Comparison of ENCODE assay signal across 18 cellular contexts in the genomic region with DNA sequence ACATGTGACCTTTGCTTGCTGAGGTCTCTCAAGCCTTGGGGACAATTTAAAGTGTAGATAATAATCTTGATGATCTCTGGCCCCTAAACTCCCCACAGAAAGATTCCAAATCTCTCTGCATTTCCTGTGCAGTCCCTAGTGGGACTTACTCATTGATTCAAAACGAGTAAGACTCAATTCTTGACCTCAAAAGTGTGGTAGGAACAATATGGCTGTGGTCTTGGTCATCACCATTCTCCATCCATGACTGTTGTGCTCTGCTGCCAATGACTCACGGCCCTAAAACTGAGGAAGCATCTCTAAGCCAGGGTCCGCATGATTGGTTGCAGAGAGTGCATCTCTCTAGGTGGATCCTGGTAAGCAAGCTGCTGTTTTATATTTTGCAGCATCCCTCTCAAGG.
A peak's percentile ranks its signal among the peaks of the same experiment; 100 is the strongest.
DNase-seq lines count a peak whose midpoint lies in the region; ATAC-seq and TF ChIP-seq lines count a peak whose summit lies in the region.
"Had no signal": no experiment of that assay in that cellular context is flagged by ENCODE, and none has a peak within 500 bp of the region (broad histone marks: within the 10 kb centered on the region; RNA-seq: fewer than 3 reads in every experiment).

No MANE protein-coding gene starts in this region.

- no peak overlapping the region for H3K4me3 Mint-ChIP-seq in activated T-helper 17 cell treated with anti-CD3 and anti-CD28 coated beads, Interleukin-2, amount 50 U/mL, for 72 hours
- H3K4me3 Mint-ChIP-seq: immature natural killer cell, type B pancreatic cell had no signal

- ATAC-seq in HG02852 (IDR thresholded peaks at IDR 0.05; ENCODE audit: unreplicated experiment): no peak
- ATAC-seq in activated T-helper 17 cell treated with anti-CD3 and anti-CD28 coated beads, Interleukin-2, amount 50 U/mL, for 72 hours (replicated peaks): no peak

- H3K27me3 Mint-ChIP-seq in activated T-helper 17 cell treated with anti-CD3 and anti-CD28 coated beads, Interleukin-2, amount 50 U/mL, for 72 hours: no peaks in the 10 kb centered on the region
- H3K27me3 Mint-ChIP-seq: type B pancreatic cell had no signal

- H3K9me3 Mint-ChIP-seq in activated T-helper 17 cell treated with anti-CD3 and anti-CD28 coated beads, Interleukin-2, amount 50 U/mL, for 72 hours: no peaks in the 10 kb centered on the region
- H3K9me3 Mint-ChIP-seq: type B pancreatic cell had no signal

- no peaks in the 10 kb centered on the region for H3K4me1 Mint-ChIP-seq in activated T-helper 17 cell treated with anti-CD3 and anti-CD28 coated beads, Interleukin-2, amount 50 U/mL, for 72 hours
- H3K4me1 Mint-ChIP-seq: immature natural killer cell had no signal

- no peak overlapping the region for H3K27ac ChIP-seq in thyroid gland
- H3K27ac ChIP-seq: BLaER1 treated with 17β-estradiol and CSF1 and Interleukin-3, amounts not matched to agents 10 nM and 100 nM; neutrophil; Peyer's patch had no signal

- no peaks in the 10 kb centered on the region for H3K4me1 ChIP-seq in thyroid gland
- H3K4me1 ChIP-seq: BLaER1 treated with 17β-estradiol and CSF1 and Interleukin-3, amounts not matched to agents 10 nM and 100 nM; Peyer's patch had no signal

- TF ChIP-seq CTCF in fibroblast of villous mesenchyme (IDR thresholded peaks at IDR 0.05; ENCODE audit: insufficient read depth, low read depth, low read length) (no peak), thyroid gland (IDR thresholded peaks at IDR 0.05) (no peak)

- no peak for TF ChIP-seq POLR2A in thyroid gland (IDR thresholded peaks at IDR 0.05)

- no peaks in the 10 kb centered on the region for H3K27me3 ChIP-seq in thyroid gland
- H3K27me3 ChIP-seq: BLaER1 treated with 17β-estradiol and CSF1 and Interleukin-3, amounts not matched to agents 10 nM and 100 nM; neutrophil; Peyer's patch had no signal

- H3K36me3 ChIP-seq in thyroid gland: no peaks in the 10 kb centered on the region
- H3K36me3 ChIP-seq: BLaER1 treated with 17β-estradiol and CSF1 and Interleukin-3, amounts not matched to agents 10 nM and 100 nM; neutrophil; Peyer's patch had no signal

- no peaks in the 10 kb centered on the region for H3K36me3 Mint-ChIP-seq in activated T-helper 17 cell treated with anti-CD3 and anti-CD28 coated beads, Interleukin-2, amount 50 U/mL, for 72 hours (ENCODE audit: low read depth)
- H3K36me3 Mint-ChIP-seq: immature natural killer cell, type B pancreatic cell had no signal

- H3K4me3 ChIP-seq in fibroblast of villous mesenchyme (ENCODE audit: low read depth, low read length): no peak overlapping the region
- H3K4me3 ChIP-seq in thyroid gland (replicated peaks in 1 of 3): no peak overlapping the region
- H3K4me3 ChIP-seq: BLaER1 treated with 17β-estradiol and CSF1 and Interleukin-3, amounts not matched to agents 10 nM and 100 nM; Peyer's patch had no signal

- H3K27ac Mint-ChIP-seq in activated T-helper 17 cell treated with anti-CD3 and anti-CD28 coated beads, Interleukin-2, amount 50 U/mL, for 72 hours: no peak overlapping the region
- H3K27ac Mint-ChIP-seq: immature natural killer cell, type B pancreatic cell had no signal

- WGBS in thyroid gland, 2 donors: 66 to 69% methylated on average over 3 of the region's 3 CpGs

- intact Hi-C loops in thyroid gland (cut with DNase I): no loop called here

- H3K9me3 ChIP-seq in thyroid gland: no peaks in the 10 kb centered on the region
- H3K9me3 ChIP-seq: neutrophil, Peyer's patch had no signal

- DNase-seq in AG08395 (ENCODE audit: low spot score) (peak; percentile 89), GM04504 (ENCODE audit: low read depth) (peak; percentile 82), RPMI7951 (ENCODE audit: low read depth) (peak; percentile 38), fibroblast of villous mesenchyme (ENCODE audit: low read depth) (peak; percentile 6), thyroid gland (no peak), NCI-H226 (no peak)
- DNase-seq: activated CD4-positive, alpha-beta T cell treated with anti-CD3 and anti-CD28 coated beads for 1 hour; activated T-cell treated with anti-CD3 and anti-CD28 coated beads, Interleukin-2, amount 50 U/mL, for 48 hours; immature natural killer cell; Kasumi-1; NCI-H187; NCI-H526; Peyer's patch had no signal

Comparison
In these comparisons a context has a peak if more than half of its experiments do, and no peak if none do; other contexts are left out.
1. DNase-seq: peak in AG08395 (single experiment), GM04504 (single experiment), RPMI7951 (single experiment) and fibroblast of villous mesenchyme (single experiment); none in thyroid gland (0 of 2) and NCI-H226 (single experiment).